In the genomic region with DNA sequence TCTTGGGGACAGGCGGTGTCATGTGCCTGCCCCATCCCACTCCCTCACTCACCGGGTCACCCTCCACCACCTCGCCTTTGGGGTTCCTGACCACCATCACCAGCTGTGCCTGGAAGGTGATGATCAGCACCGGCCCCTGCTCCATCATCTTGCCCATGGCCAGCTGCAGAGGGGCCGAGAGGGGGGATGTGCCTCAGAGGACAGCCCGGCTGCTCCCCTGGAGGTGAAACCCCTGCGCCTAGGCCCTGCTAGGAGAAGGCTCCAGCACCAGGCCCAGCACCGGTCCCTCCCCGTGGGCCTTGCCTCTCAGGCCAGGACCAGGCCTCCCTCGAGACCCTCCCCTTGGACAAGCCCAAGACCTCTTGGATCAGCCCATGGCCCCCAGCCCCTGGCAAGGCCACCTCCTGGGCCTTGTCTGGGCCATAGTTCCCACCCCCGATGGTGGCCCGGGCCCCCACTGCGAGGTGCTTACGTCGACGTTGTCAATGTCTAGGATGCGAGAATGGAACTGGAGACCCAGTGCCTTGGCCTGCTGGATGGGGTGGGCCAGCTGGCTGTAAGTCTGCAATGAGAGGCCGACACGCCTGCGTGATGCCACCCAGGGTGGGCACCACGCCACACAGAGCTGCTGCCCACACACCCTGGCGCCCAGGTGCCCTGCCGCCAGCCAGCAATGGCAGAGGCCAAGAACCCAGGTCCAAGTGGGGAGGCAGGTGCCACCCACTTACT, we compare ENCODE assay signal across 8 cellular contexts. TPM values are rescaled to one million over a fixed set of nuclear protein-coding genes. Genes with fewer than 3 reads are reported as not detected.
DNase-seq lines count a peak whose midpoint lies in the region; ATAC-seq, FAIRE-seq and TF ChIP-seq lines count a peak whose summit lies in the region.

No MANE protein-coding gene starts in this region.

- peak overlapping the region; percentile 93 to 96 for H3K27ac ChIP-seq in ascending aorta
- H3K27ac ChIP-seq in kidney (ENCODE audit: low read depth in 2 of 2, low read length in 2 of 2): peak overlapping the region in 1 of 2 donors; percentile 26
- H3K27ac ChIP-seq in spleen: peak overlapping the region in 7 of 8 donors; percentile 49 to 84 (median 73)

- peaks cover 10% of the 10 kb centered on the region for H3K36me3 ChIP-seq in H7 (replicated peaks; ENCODE audit: control insufficient read depth, insufficient read depth, low read length)
- H3K36me3 ChIP-seq in ascending aorta: peaks cover 13 to 27% of the 10 kb centered on the region in 2 donors
- peaks cover 10 to 20% of the 10 kb centered on the region in 2 donors for H3K36me3 ChIP-seq in kidney (ENCODE audit: control insufficient read depth in 1 of 2, insufficient read depth in 2 of 2, low read length in 2 of 2)
- peaks cover 4 to 52% (median 27%) of the 10 kb centered on the region in 6 donors for H3K36me3 ChIP-seq in spleen

- H3K9me3 ChIP-seq in ascending aorta (no peaks in the 10 kb centered on the region), kidney (ENCODE audit: control insufficient read depth in 1 of 2, low read length in 2 of 2) (no peaks in the 10 kb centered on the region), spleen (no peaks in the 10 kb centered on the region)

- 89 to 95% (median 92%) methylated on average over 11 to 23 of the region's 23 CpGs for WGBS in spleen, 5 donors

- H3K9ac ChIP-seq in kidney (ENCODE audit: low read length in 2 of 2): no peak overlapping the region

- DNase-seq in H7: peak; percentile 43
- no peak for DNase-seq in ascending aorta (ENCODE audit: low spot score in 2 of 2)
- peak; percentile 83 for DNase-seq in kidney
- DNase-seq in spleen: no peak
- no peak for DNase-seq in NCI-H526 treated with DMSO at 0.1 percent for 48 hours (lab: John Stamatoyannopoulos, UW)
- no peak for DNase-seq in superior temporal gyrus (ENCODE audit: extremely low spot score)

- ATAC-seq in GM19395 (IDR thresholded peaks at IDR 0.05; ENCODE audit: unreplicated experiment) (no peak), HG02840 (IDR thresholded peaks at IDR 0.05; ENCODE audit: low FRiP score, unreplicated experiment) (no peak)

- H3K27me3 ChIP-seq in H7 (ENCODE audit: control insufficient read depth, insufficient read depth, low read length) (no peaks in the 10 kb centered on the region), ascending aorta (no peaks in the 10 kb centered on the region), spleen (replicated peaks in 1 of 7) (peaks cover 0 to 14% (median 0%) of the 10 kb centered on the region in 7 donors)

- peaks cover 18 to 58% of the 10 kb centered on the region in 2 donors for H3K4me1 ChIP-seq in ascending aorta
- H3K4me1 ChIP-seq in kidney (ENCODE audit: control insufficient read depth in 1 of 2, insufficient read depth in 1 of 2, low read depth in 1 of 2, low read length in 2 of 2): peaks cover 5 to 20% of the 10 kb centered on the region in 2 donors
- H3K4me1 ChIP-seq in spleen: peaks cover 11 to 93% (median 57%) of the 10 kb centered on the region in 6 donors

- H3K4me3 ChIP-seq in H7 (ENCODE audit: insufficient read depth, low read depth, low read length) (no peak overlapping the region), ascending aorta (peak overlapping the region in 1 of 2 donors; percentile 51), kidney (ENCODE audit: low read length in 2 of 2) (no peak overlapping the region), spleen (no peak overlapping the region)

- no peak for FAIRE-seq in kidney (lab: Jason Lieb, UNC)

- no peak for TF ChIP-seq POLR2A in spleen (IDR thresholded peaks at IDR 0.05)

- intact Hi-C loops in ascending aorta (cut with DNase I): loop anchor here (5.0 to 10.0 kb wide), 4 partner anchors 587 to 1857 kb away; a partner anchor contains a TSS
- intact Hi-C loops in kidney (cut with DNase I): no loop called here
- intact Hi-C loops in spleen (cut with DNase I; ENCODE audit: low total_unique reads): no loop called here

- TF ChIP-seq CTCF in ascending aorta (IDR thresholded peaks at IDR 0.05) (no peak), kidney (IDR thresholded peaks at IDR 0.05; ENCODE audit: borderline replicate concordance, extremely low read depth, insufficient read depth) (no peak), spleen (IDR thresholded peaks at IDR 0.05 in 8 of 11, conservative IDR thresholded peaks at IDR 0.05 in 3 of 11) (no peak)

RNA-seq across cellular contexts. Expression of a gene that starts 1.8 kb away (rescaled TPM):
- 5.0 and 10.7 TPM in 2 replicates for total RNA-seq in H7 (2014; rRNA removed; shearing (Covaris generic))
- not detected for total RNA-seq in ascending aorta
- total RNA-seq in kidney: 25.9 TPM
- polyA plus RNA-seq in kidney (ENCODE audit: insufficient read depth, low read depth, low replicate concordance): 8.9 TPM
- 1 to 10 TPM; 1.2 to 4.4 (median 2.1) TPM for total RNA-seq in spleen
- under 1 TPM; 0.11 to 0.96 (median 0.64) TPM for polyA plus RNA-seq in spleen

RNA-seq across cellular contexts. Expression of a gene that starts 7.6 kb away (rescaled TPM):
- total RNA-seq in H7 (2014; rRNA removed; shearing (Covaris generic)): 25.5 and 25.9 TPM in 2 replicates
- total RNA-seq in ascending aorta (30.5 TPM), kidney (18.4 TPM), spleen (10 to 100 TPM; 13.8 to 23.9 (median 17.7) TPM)
- polyA plus RNA-seq in kidney (ENCODE audit: insufficient read depth, low read depth, low replicate concordance) (24.3 TPM), spleen (10 to 100 TPM; 13.1 to 23.0 (median 19.3) TPM)

RNA-seq across cellular contexts. Expression of a gene that starts 13.1 kb away (rescaled TPM):
- 1.7 TPM in 1 of 2 replicates, not detected in the other for total RNA-seq in H7 (2014; rRNA removed; shearing (Covaris generic))
- total RNA-seq in ascending aorta: 7.1 TPM
- total RNA-seq in kidney: 0.44 TPM
- polyA plus RNA-seq in kidney (ENCODE audit: insufficient read depth, low read depth, low replicate concordance): 1.5 TPM
- not detected for total RNA-seq in spleen
- polyA plus RNA-seq in spleen: under 1 TPM in 1 of 3 donors, not detected in 2; 0.11 TPM

RNA-seq across cellular contexts. Expression of a gene that starts 15.7 kb away (rescaled TPM):
- total RNA-seq in H7 (2014; rRNA removed; shearing (Covaris generic)): 110 and 131 TPM in 2 replicates
- 151 TPM for total RNA-seq in ascending aorta
- 57.8 TPM for total RNA-seq in kidney
- 46.7 TPM for polyA plus RNA-seq in kidney (ENCODE audit: insufficient read depth, low read depth, low replicate concordance)
- total RNA-seq in spleen: 10 to 100 TPM; 33.2 to 94.9 (median 63.5) TPM
- polyA plus RNA-seq in spleen: 10 to 100 TPM; 37.4 to 67.3 (median 66.0) TPM

RNA-seq across cellular contexts. Expression of a gene that starts 24.1 kb away (rescaled TPM):
- 21.1 and 24.3 TPM in 2 replicates for total RNA-seq in H7 (2014; rRNA removed; shearing (Covaris generic))
- 37.3 TPM for total RNA-seq in ascending aorta
- total RNA-seq in kidney: 37.0 TPM
- polyA plus RNA-seq in kidney (ENCODE audit: insufficient read depth, low read depth, low replicate concordance): 16.7 TPM
- 10 to 100 TPM; 19.5 to 41.3 (median 32.9) TPM for total RNA-seq in spleen
- 10 to 100 TPM; 12.4 to 44.3 (median 18.9) TPM for polyA plus RNA-seq in spleen

Comparison
In these comparisons a context has a peak if more than half of its experiments do, and no peak if none do; other contexts are left out.
1. DNase-seq: peak in H7 (single experiment) and kidney (single experiment); none in ascending aorta (0 of 2), spleen (single experiment), NCI-H526 treated with DMSO at 0.1 percent for 48 hours (single experiment) and superior temporal gyrus (single experiment).